Comparison of ENCODE assay signal across 14 cellular contexts in genomic region chrY:7729318-7730011, GRCh38.
DNase-seq lines count a peak whose midpoint lies in the region; ATAC-seq and TF ChIP-seq lines count a peak whose summit lies in the region.
"Had no signal": no experiment of that assay in that cellular context is flagged by ENCODE, and none has a peak within 500 bp of the region (broad histone marks: within the 10 kb centered on the region; RNA-seq: fewer than 3 reads in every experiment).

No MANE protein-coding gene starts in this region.

- TF ChIP-seq CTCF in DND-41 (IDR thresholded peaks at IDR 0.05; ENCODE audit: borderline replicate concordance, extremely low read depth, low read length, poor library complexity, severe bottlenecking): no peak

- no peaks in the 10 kb centered on the region for H3K9me3 ChIP-seq in DND-41 (ENCODE audit: insufficient read depth, low read length, severe bottlenecking)
- H3K9me3 ChIP-seq in SJCRH30 (replicated peaks): no peaks in the 10 kb centered on the region
- H3K9me3 ChIP-seq: SJSA1 had no signal

- no peaks in the 10 kb centered on the region for H4K20me1 ChIP-seq in DND-41 (ENCODE audit: insufficient read depth, low read length)

- no peaks in the 10 kb centered on the region for H3K36me3 ChIP-seq in DND-41 (ENCODE audit: insufficient read depth, low read length)
- no peaks in the 10 kb centered on the region for H3K36me3 ChIP-seq in SJCRH30
- H3K36me3 ChIP-seq: SJSA1 had no signal

- H3K27me3 ChIP-seq in DND-41 (ENCODE audit: insufficient read depth, low read length, poor library complexity) (no peaks in the 10 kb centered on the region), SJCRH30 (no peaks in the 10 kb centered on the region)
- H3K27me3 ChIP-seq: SJSA1 had no signal

- H3K9ac ChIP-seq in DND-41 (ENCODE audit: low read depth, low read length): no peak overlapping the region

- H3K4me1 ChIP-seq in DND-41 (ENCODE audit: insufficient read depth, low read length) (peaks cover 39% of the 10 kb centered on the region), SJCRH30 (no peaks in the 10 kb centered on the region)
- H3K4me1 ChIP-seq: SJSA1 had no signal

- H3K4me2 ChIP-seq in DND-41 (ENCODE audit: insufficient read depth, low read length): no peak overlapping the region

- no peak overlapping the region for H2AFZ ChIP-seq in DND-41 (ENCODE audit: low read depth, low read length)

- DNase-seq in DND-41 (no peak), H4 (ENCODE audit: low spot score) (peak; percentile 4), SJCRH30 (peak; percentile 1 to 2), myocyte (ENCODE audit: low read depth) (peak; percentile 63), NCI-H1105 (lab: John Stamatoyannopoulos, UW) (no peak)
- no peak for DNase-seq in effector CD8-positive, alpha-beta T cell (lab: John Stamatoyannopoulos, UW)
- DNase-seq: activated T-cell treated with anti-CD3 and anti-CD28 coated beads, Interleukin-2, amount 50 U/mL, for 24 hours; aorta; CD8-positive, alpha-beta T cell; islet precursor cell; NCI-H1417; NCI-H82 had no signal

- H3K27ac ChIP-seq in DND-41 (ENCODE audit: low read length): peak overlapping the region; percentile 50; the same call in 1 of the 2 replicates
- no peak overlapping the region for H3K27ac ChIP-seq in SJCRH30
- H3K27ac ChIP-seq: SJSA1 had no signal

- H3K79me2 ChIP-seq in DND-41 (ENCODE audit: insufficient read depth, low read length): no peaks in the 10 kb centered on the region

- ATAC-seq in DND-41 (ENCODE audit: insufficient read depth, low read depth) (no peak), GM18861 (IDR thresholded peaks at IDR 0.05; ENCODE audit: unreplicated experiment) (no peak)
- ATAC-seq: CD8-positive, alpha-beta T cell had no signal

- H3K4me3 ChIP-seq in DND-41 (ENCODE audit: low read depth in 1 of 2, low read length in 2 of 2) (no peak overlapping the region), SJCRH30 (no peak overlapping the region)
- H3K4me3 ChIP-seq: SJSA1 had no signal

Comparison
In these comparisons a context has a peak if more than half of its experiments do, and no peak if none do; other contexts are left out.
1. DNase-seq: peak in H4 (single experiment), SJCRH30 (2 of 2) and myocyte (single experiment); none in DND-41 (single experiment), NCI-H1105 (single experiment) and effector CD8-positive, alpha-beta T cell (single experiment).